17 cellular contexts compared by ENCODE assay signal in genomic region chr7:98531717-98532116, GRCh38.
DNase-seq lines count a peak whose midpoint lies in the region; ATAC-seq and TF ChIP-seq lines count a peak whose summit lies in the region.
"Had no signal": no experiment of that assay in that cellular context is flagged by ENCODE, and none has a peak within 500 bp of the region (broad histone marks: within the 10 kb centered on the region; RNA-seq: fewer than 3 reads in every experiment).

No MANE protein-coding gene starts in this region.

- 82 to 83% methylated on average over 1 to 3 of the region's 3 CpGs for WGBS in endodermal cell (ENCODE audit: insufficient coverage in 1 of 2, insufficient read length in 1 of 2), 2 experiments

- peaks cover 22% of the 10 kb centered on the region for H3K9me3 Mint-ChIP-seq in endodermal cell

- H3K27ac ChIP-seq in DND-41 (ENCODE audit: low read length) = no peak overlapping the region
- no peak overlapping the region for H3K27ac ChIP-seq in OCI-LY3 (ENCODE audit: low read length)
- H3K27ac ChIP-seq in endodermal cell (ENCODE audit: low read depth, low read length) = no peak overlapping the region
- H3K27ac ChIP-seq in coronary artery = no peak overlapping the region

- H2AFZ ChIP-seq in DND-41 (ENCODE audit: low read depth, low read length) (no peak overlapping the region), OCI-LY3 (ENCODE audit: low read depth, low read length) (no peak overlapping the region)

- TF ChIP-seq CTCF in DND-41 (IDR thresholded peaks at IDR 0.05; ENCODE audit: borderline replicate concordance, extremely low read depth, low read length, poor library complexity, severe bottlenecking) = peak; percentile 9
- peak; percentile 42; the same call in 1 of the 2 replicates for TF ChIP-seq CTCF in GM12875 (IDR thresholded peaks at IDR 0.05; ENCODE audit: borderline replicate concordance, insufficient read depth, low read depth, low read length)
- peak; percentile 18; the same call in 1 of the 2 replicates for TF ChIP-seq CTCF in OCI-LY3 (IDR thresholded peaks at IDR 0.05; ENCODE audit: low read depth, low read length)
- peak; percentile 13 for TF ChIP-seq CTCF in endodermal cell (conservative IDR thresholded peaks at IDR 0.05)
- TF ChIP-seq CTCF in coronary artery (IDR thresholded peaks at IDR 0.05) = no peak

- no peaks in the 10 kb centered on the region for H3K4me1 Mint-ChIP-seq in endodermal cell

- H4K20me1 ChIP-seq in DND-41 (ENCODE audit: insufficient read depth, low read length) (no peaks in the 10 kb centered on the region), OCI-LY3 (ENCODE audit: insufficient read depth, low read length) (no peaks in the 10 kb centered on the region)

- H3K9me3 ChIP-seq in DND-41 (ENCODE audit: insufficient read depth, low read length, severe bottlenecking) = no peaks in the 10 kb centered on the region
- H3K9me3 ChIP-seq in OCI-LY3 (ENCODE audit: insufficient read depth, low read length) = no peaks in the 10 kb centered on the region
- H3K9me3 ChIP-seq in endodermal cell (ENCODE audit: control insufficient read depth, low read length) = peaks cover under 1% of the 10 kb centered on the region
- H3K9me3 ChIP-seq: BE2C, HAP-1 had no signal

- no peak overlapping the region for H3K4me3 Mint-ChIP-seq in endodermal cell
- H3K4me3 Mint-ChIP-seq: CD8-positive, alpha-beta T cell had no signal

- H3K4me1 ChIP-seq in DND-41 (ENCODE audit: insufficient read depth, low read length) (no peaks in the 10 kb centered on the region), OCI-LY3 (ENCODE audit: low read length) (no peaks in the 10 kb centered on the region), endodermal cell (ENCODE audit: control insufficient read depth, insufficient read depth, low read length) (no peaks in the 10 kb centered on the region)
- H3K4me1 ChIP-seq: BE2C, HAP-1 had no signal

- H3K9ac ChIP-seq in DND-41 (ENCODE audit: low read depth, low read length) (no peak overlapping the region), OCI-LY3 (ENCODE audit: low read length) (no peak overlapping the region), endodermal cell (ENCODE audit: extremely low read depth, low read length, poor library complexity, severe bottlenecking) (no peak overlapping the region)

- H3K27me3 Mint-ChIP-seq in endodermal cell (ENCODE audit: insufficient read depth) = peaks cover 6% of the 10 kb centered on the region

- DNase-seq in DND-41 = no peak
- DNase-seq in endodermal cell = no peak
- DNase-seq in cardiac septum (ENCODE audit: low spot score) = no peak
- DNase-seq in coronary artery (ENCODE audit: low spot score) = no peak
- DNase-seq in AG08396 (ENCODE audit: low spot score) = no peak
- no peak for DNase-seq in COLO829 (ENCODE audit: low spot score)
- DNase-seq: BE2C; CD8-positive, alpha-beta T cell; NCI-H1092 treated with DMSO at 0.1 percent for 48 hours; NCI-H1694; NCI-H2107; NCI-H345; NCI-H69; SIG-M5 had no signal

- H3K36me3 ChIP-seq in DND-41 (ENCODE audit: insufficient read depth, low read length) = no peaks in the 10 kb centered on the region
- no peaks in the 10 kb centered on the region for H3K36me3 ChIP-seq in OCI-LY3 (replicated peaks; ENCODE audit: low read depth, low read length)
- H3K36me3 ChIP-seq in endodermal cell (ENCODE audit: control insufficient read depth, insufficient read depth, low read length) = no peaks in the 10 kb centered on the region
- H3K36me3 ChIP-seq: BE2C, HAP-1 had no signal

- H3K79me2 ChIP-seq in DND-41 (ENCODE audit: insufficient read depth, low read length) (no peaks in the 10 kb centered on the region), OCI-LY3 (ENCODE audit: low read length) (no peaks in the 10 kb centered on the region)

- intact Hi-C loops in cardiac septum (cut with DNase I) = no loop called here

- no peak overlapping the region for H3K4me2 ChIP-seq in DND-41 (ENCODE audit: insufficient read depth, low read length)
- H3K4me2 ChIP-seq in OCI-LY3 (ENCODE audit: low read length) = no peak overlapping the region

- H3K27ac Mint-ChIP-seq in endodermal cell = no peak overlapping the region
- H3K27ac Mint-ChIP-seq: CD8-positive, alpha-beta T cell had no signal

- no peaks in the 10 kb centered on the region for H3K36me3 Mint-ChIP-seq in endodermal cell (ENCODE audit: low read depth)
- H3K36me3 Mint-ChIP-seq: CD8-positive, alpha-beta T cell had no signal

- H3K4me3 ChIP-seq in DND-41 (ENCODE audit: low read depth in 1 of 2, low read length in 2 of 2) (no peak overlapping the region), GM12875 (ENCODE audit: low read depth, low read length) (no peak overlapping the region), OCI-LY3 (ENCODE audit: low read length) (no peak overlapping the region), endodermal cell (ENCODE audit: low read length) (no peak overlapping the region), coronary artery (no peak overlapping the region)
- H3K4me3 ChIP-seq: HAP-1 had no signal

- no peaks in the 10 kb centered on the region for H3K27me3 ChIP-seq in DND-41 (ENCODE audit: insufficient read depth, low read length, poor library complexity)
- no peaks in the 10 kb centered on the region for H3K27me3 ChIP-seq in OCI-LY3 (ENCODE audit: low read depth, low read length)
- H3K27me3 ChIP-seq in endodermal cell (ENCODE audit: control insufficient read depth, insufficient read depth, low read length, poor library complexity, severe bottlenecking) = no peaks in the 10 kb centered on the region
- H3K27me3 ChIP-seq: BE2C had no signal

- no peak for ATAC-seq in DND-41 (ENCODE audit: insufficient read depth, low read depth)
- ATAC-seq: CD8-positive, alpha-beta T cell had no signal
